In genomic region chrX:148310402-148311200, GRCh38 we compare ENCODE assay signal across 9 cellular contexts.
DNase-seq lines count a peak whose midpoint lies in the region; ATAC-seq and TF ChIP-seq lines count a peak whose summit lies in the region.
"Had no signal": no experiment of that assay in that cellular context is flagged by ENCODE, and none has a peak within 500 bp of the region (broad histone marks: within the 10 kb centered on the region; RNA-seq: fewer than 3 reads in every experiment).

No MANE protein-coding gene starts in this region.

- no peaks in the 10 kb centered on the region for H3K4me1 ChIP-seq in tibial nerve

- no peaks in the 10 kb centered on the region for H3K27me3 ChIP-seq in tibial nerve

- peak; percentile 19 for DNase-seq in activated T-cell treated with anti-CD3 and anti-CD28 coated beads for 48 hours (ENCODE audit: low read depth)
- DNase-seq in stimulated activated CD8-positive, alpha-beta memory T cell treated with anti-CD3 and anti-CD28 coated beads, Interleukin-12 subunit alpha, Interleukin-12 subunit beta, amount 100 ng/mL, for 24 hours (ENCODE audit: extremely low read depth) = peak; percentile 2
- DNase-seq in NCI-H1436 treated with DMSO at 0.1 percent for 48 hours (lab: John Stamatoyannopoulos, UW) = no peak
- no peak for DNase-seq in tibial nerve (ENCODE audit: low spot score in 2 of 2)

- no peaks in the 10 kb centered on the region for H3K36me3 ChIP-seq in tibial nerve

- no peaks in the 10 kb centered on the region for H3K9me3 ChIP-seq in tibial nerve

- no peak for TF ChIP-seq POLR2A in tibial nerve (IDR thresholded peaks at IDR 0.05)

- no peak for TF ChIP-seq CTCF in tibial nerve (IDR thresholded peaks at IDR 0.05)

- no peak for TF ChIP-seq EP300 in tibial nerve (IDR thresholded peaks at IDR 0.05)

- peak; percentile 94 for ATAC-seq in GM19452 (IDR thresholded peaks at IDR 0.05; ENCODE audit: unreplicated experiment)
- ATAC-seq in HG03575 (IDR thresholded peaks at IDR 0.05; ENCODE audit: extremely low read depth, insufficient number of reproducible peaks, low FRiP score, unreplicated experiment) = peak; percentile 85
- no peak for ATAC-seq in HG02588 (IDR thresholded peaks at IDR 0.05; ENCODE audit: unreplicated experiment)
- no peak for ATAC-seq in GM21381 (IDR thresholded peaks at IDR 0.05; ENCODE audit: unreplicated experiment)
- ATAC-seq: WTC11 had no signal

- no peak overlapping the region for H3K27ac ChIP-seq in tibial nerve

- H3K4me3 ChIP-seq in tibial nerve = no peak overlapping the region

- 81 to 91% methylated on average over 2 of the region's 2 CpGs for WGBS in tibial nerve, 2 donors

Comparison
In these comparisons a context has a peak if more than half of its experiments do, and no peak if none do; other contexts are left out.
1. ATAC-seq: peak in GM19452 (single experiment) and HG03575 (single experiment); none in HG02588 (single experiment) and GM21381 (single experiment).
2. DNase-seq: peak in activated T-cell treated with anti-CD3 and anti-CD28 coated beads for 48 hours (single experiment) and stimulated activated CD8-positive, alpha-beta memory T cell treated with anti-CD3 and anti-CD28 coated beads, Interleukin-12 subunit alpha, Interleukin-12 subunit beta, amount 100 ng/mL, for 24 hours (single experiment); none in NCI-H1436 treated with DMSO at 0.1 percent for 48 hours (single experiment) and tibial nerve (0 of 2).